ENCODE assay signal across 14 cellular contexts in genomic region chr14:101928415-101928841, GRCh38. TPM values are rescaled to one million over a fixed set of nuclear protein-coding genes. Genes with fewer than 3 reads are reported as not detected.
DNase-seq lines count a peak whose midpoint lies in the region; ATAC-seq, FAIRE-seq and TF ChIP-seq lines count a peak whose summit lies in the region.
"Had no signal": no experiment of that assay in that cellular context is flagged by ENCODE, and none has a peak within 500 bp of the region (broad histone marks: within the 10 kb centered on the region; RNA-seq: fewer than 3 reads in every experiment).

No MANE protein-coding gene starts in this region.

- peaks cover 18% of the 10 kb centered on the region for H3K36me3 Mint-ChIP-seq in activated CD4-positive, alpha-beta memory T cell treated with anti-CD3 and anti-CD28 coated beads, Interleukin-2, amount 10 ng/mL, durations not matched to agents 7 days and 5 days (ENCODE audit: low read depth)

- no peaks in the 10 kb centered on the region for H3K9me3 Mint-ChIP-seq in activated CD4-positive, alpha-beta memory T cell treated with anti-CD3 and anti-CD28 coated beads, Interleukin-2, amount 10 ng/mL, durations not matched to agents 7 days and 5 days

- H3K79me2 ChIP-seq in GM23248 (ENCODE audit: insufficient read depth), result no peaks in the 10 kb centered on the region

- WGBS in GM23248 (ENCODE audit: low coverage in 1 of 2, low lambda C conversion rate in 2 of 2, missing lambda C conversion rate in 2 of 2), 2 experiments, result 67 to 69% methylated on average over 23 to 24 of the region's 24 CpGs

- in situ Hi-C loops in GM23248 (cut with MboI), result no loop called here

- H3K4me3 ChIP-seq in GM23248 (no peak overlapping the region), left lung (no peak overlapping the region), skeletal muscle tissue (ENCODE audit: low read length in 3 of 3) (peak overlapping the region; percentile 48 to 62 (median 55))

- H3K4me1 ChIP-seq in GM23248 (ENCODE audit: insufficient read depth) (peaks cover 17% of the 10 kb centered on the region), left lung (peaks cover 3 to 5% of the 10 kb centered on the region in 2 donors), skeletal muscle tissue (ENCODE audit: control insufficient read depth in 3 of 3, insufficient read depth in 3 of 3, low read length in 3 of 3) (peaks cover 15 to 23% (median 19%) of the 10 kb centered on the region in 3 donors)

- H3K27ac ChIP-seq in GM23248 (peak overlapping the region; percentile 80), angular gyrus (ENCODE audit: low read depth, low read length) (peak overlapping the region; percentile 53), left lung (peak overlapping the region in 1 of 2 donors; percentile 46), skeletal muscle tissue (ENCODE audit: low read depth, low read length) (peak overlapping the region; percentile 82)
- H3K27ac ChIP-seq: C4-2B had no signal

- ATAC-seq in left lung, result peak; percentile 12
- ATAC-seq in GM21529 (IDR thresholded peaks at IDR 0.05; ENCODE audit: unreplicated experiment), result no peak
- ATAC-seq: activated CD8-positive, alpha-beta T cell treated with anti-CD3 and anti-CD28 coated beads, Interleukin-2, amount 10 ng/mL, durations not matched to agents 7 days and 5 days had no signal

- no peaks in the 10 kb centered on the region for H3K9me3 ChIP-seq in GM23248 (ENCODE audit: low read depth)
- H3K9me3 ChIP-seq in left lung, result no peaks in the 10 kb centered on the region
- no peaks in the 10 kb centered on the region for H3K9me3 ChIP-seq in skeletal muscle tissue (ENCODE audit: control insufficient read depth in 3 of 3, low read length in 3 of 3)

- no peak for FAIRE-seq in urothelium cell line (lab: Jason Lieb, UNC)
- FAIRE-seq: GM18507 had no signal

- H3K9ac ChIP-seq in GM23248 (peak overlapping the region; percentile 43), skeletal muscle tissue (ENCODE audit: low read depth in 1 of 3, low read length in 3 of 3) (peak overlapping the region; percentile 43 to 66 (median 55))

- H3K36me3 ChIP-seq in GM23248 (ENCODE audit: low read depth) (no peaks in the 10 kb centered on the region), left lung (peaks cover 0 to 44% of the 10 kb centered on the region in 2 donors), skeletal muscle tissue (ENCODE audit: control insufficient read depth in 3 of 3, insufficient read depth in 3 of 3, low read length in 3 of 3) (peaks cover 3 to 5% (median 4%) of the 10 kb centered on the region in 3 donors)

- peaks cover 9% of the 10 kb centered on the region for H3F3A ChIP-seq in GM23248 (ENCODE audit: insufficient read depth)

- no peaks in the 10 kb centered on the region for H3K27me3 Mint-ChIP-seq in activated CD4-positive, alpha-beta memory T cell treated with anti-CD3 and anti-CD28 coated beads, Interleukin-2, amount 10 ng/mL, durations not matched to agents 7 days and 5 days

- H3K27ac Mint-ChIP-seq in activated CD4-positive, alpha-beta memory T cell treated with anti-CD3 and anti-CD28 coated beads, Interleukin-2, amount 10 ng/mL, durations not matched to agents 7 days and 5 days, result no peak overlapping the region
- H3K27ac Mint-ChIP-seq: activated CD8-positive, alpha-beta T cell treated with anti-CD3 and anti-CD28 coated beads, Interleukin-2, amount 10 ng/mL, durations not matched to agents 7 days and 5 days had no signal

- intact Hi-C loops in left lung (cut with DNase I), result no loop called here

- no peak overlapping the region for H3K4me3 Mint-ChIP-seq in activated CD4-positive, alpha-beta memory T cell treated with anti-CD3 and anti-CD28 coated beads, Interleukin-2, amount 10 ng/mL, durations not matched to agents 7 days and 5 days
- H3K4me3 Mint-ChIP-seq: activated CD8-positive, alpha-beta T cell treated with anti-CD3 and anti-CD28 coated beads, Interleukin-2, amount 10 ng/mL, durations not matched to agents 7 days and 5 days had no signal

- no peaks in the 10 kb centered on the region for H4K20me1 ChIP-seq in GM23248 (ENCODE audit: insufficient read depth)

- no peak for TF ChIP-seq CTCF in left lung (IDR thresholded peaks at IDR 0.05)

- POLR2A ChIA-PET in activated CD4-positive, alpha-beta memory T cell treated with anti-CD3 and anti-CD28 coated beads, Interleukin-2, amount 10 ng/mL, durations not matched to agents 7 days and 5 days (lab: Charles Lee), result no interaction called here

- no peaks in the 10 kb centered on the region for H3K27me3 ChIP-seq in GM23248 (replicated peaks; ENCODE audit: insufficient read depth)
- no peaks in the 10 kb centered on the region for H3K27me3 ChIP-seq in left lung
- no peaks in the 10 kb centered on the region for H3K27me3 ChIP-seq in skeletal muscle tissue (ENCODE audit: control insufficient read depth in 3 of 3, insufficient read depth in 3 of 3, low read length in 3 of 3)

- H3K4me1 Mint-ChIP-seq in activated CD4-positive, alpha-beta memory T cell treated with anti-CD3 and anti-CD28 coated beads, Interleukin-2, amount 10 ng/mL, durations not matched to agents 7 days and 5 days, result no peaks in the 10 kb centered on the region

- peak overlapping the region; percentile 38 for H3K4me2 ChIP-seq in GM23248 (ENCODE audit: unreplicated experiment)

- CTCF ChIA-PET in activated CD4-positive, alpha-beta memory T cell treated with anti-CD3 and anti-CD28 coated beads, Interleukin-2, amount 10 ng/mL, durations not matched to agents 7 days and 5 days (lab: Charles Lee), result no interaction called here

- no peak overlapping the region for H2AFZ ChIP-seq in GM23248

- DNase-seq in GM23248 (no peak), left lung (peak in 1 of 2 donors; percentile 61), Ammon's horn (ENCODE audit: low spot score) (no peak), urothelium cell line (ENCODE audit: low spot score) (no peak)
- DNase-seq in activated CD4-positive, alpha-beta memory T cell treated with anti-CD3 and anti-CD28 coated beads, Interleukin-2, amount 10 ng/mL, durations not matched to agents 7 days and 5 days, result no peak
- DNase-seq: activated CD8-positive, alpha-beta T cell treated with anti-CD3 and anti-CD28 coated beads, Interleukin-2, amount 10 ng/mL, durations not matched to agents 7 days and 5 days; effector memory CD4-positive, alpha-beta T cell; Karpas-422; midbrain had no signal

- H3K9me2 ChIP-seq in GM23248 (ENCODE audit: insufficient read depth), result no peaks in the 10 kb centered on the region

RNA-seq across cellular contexts. Expression of gene DYNC1H1, which starts 35.9 kb away (rescaled TPM):
- total RNA-seq in GM23248 (2014; rRNA removed; shearing (Covaris generic)), result 391 and 475 TPM in 2 replicates
- polyA plus RNA-seq in GM23248 (2016; fragmentation: Nextera tagmentation; extraction: Ambion mirVana), result 174 and 181 TPM in 2 replicates
- total RNA-seq in left lung (100 to 1,000 TPM; 492 to 514 TPM), skeletal muscle tissue (211 TPM)
- 100 to 1,000 TPM; 223 to 241 TPM for total RNA-seq in activated CD4-positive, alpha-beta memory T cell treated with anti-CD3 and anti-CD28 coated beads, Interleukin-2, amount 10 ng/mL, durations not matched to agents 7 days and 5 days

Comparison
In these comparisons a context has a peak if more than half of its experiments do, and no peak if none do; other contexts are left out.
1. H3K4me3 ChIP-seq: peak in skeletal muscle tissue (3 of 3); none in GM23248 (single experiment) and left lung (0 of 2).